8 cellular contexts compared by ENCODE assay signal in genomic region chr17:31581022-31581483, GRCh38.
DNase-seq lines count a peak whose midpoint lies in the region; ATAC-seq, FAIRE-seq and TF ChIP-seq lines count a peak whose summit lies in the region.

No MANE protein-coding gene starts in this region.

- FAIRE-seq in pancreas (lab: Jason Lieb, UNC) = no peak

- in situ Hi-C loops in Caki2 (cut with HindIII; ENCODE audit: low pct_unique_long_range_greater_than_20kb, low sequenced_read_pairs) = no loop called here

- 33 to 34% methylated on average over 13 of the region's 13 CpGs for WGBS in pancreas, 2 donors

- H3K4me3 ChIP-seq in fibroblast of mammary gland (ENCODE audit: control insufficient read depth, low read depth, low read length) = no peak overlapping the region
- no peak overlapping the region for H3K4me3 ChIP-seq in pancreas

- TF ChIP-seq CTCF in fibroblast of mammary gland (conservative IDR thresholded peaks at IDR 0.05; ENCODE audit: control insufficient read depth, insufficient read depth, low read depth, low read length) (no peak), pancreas (IDR thresholded peaks at IDR 0.05) (no peak)

- no peaks in the 10 kb centered on the region for H3K9me3 ChIP-seq in pancreas

- ATAC-seq in pancreas (peak; percentile 74 to 90 (median 88)), GM18907 (IDR thresholded peaks at IDR 0.05; ENCODE audit: unreplicated experiment) (no peak), HG03175 (IDR thresholded peaks at IDR 0.05; ENCODE audit: unreplicated experiment) (no peak)

- H3K27ac ChIP-seq in pancreas = peak overlapping the region; percentile 41 to 89 (median 74)

- no peaks in the 10 kb centered on the region for H3K36me3 ChIP-seq in pancreas

- H3K27me3 ChIP-seq in pancreas = no peaks in the 10 kb centered on the region

- DNase-seq in Caki2 (ENCODE audit: low read depth) = peak; percentile 48
- DNase-seq in SHP77 (lab: John Stamatoyannopoulos, UW) = peak; percentile 65 to 79
- peak; percentile 71 for DNase-seq in fibroblast of mammary gland (ENCODE audit: low read depth)
- peak; percentile 63 to 85 (median 74) for DNase-seq in pancreas
- no peak for DNase-seq in SKM-1 treated with dmso at 0.1 percent for 144 hours (lab: John Stamatoyannopoulos, UW; ENCODE audit: unreplicated experiment)
- DNase-seq in activated CD4-positive, CD25-positive, alpha-beta regulatory T cell (lab: John Stamatoyannopoulos, UW) = no peak

- intact Hi-C loops in pancreas (cut with DNase I) = no loop called here

- peaks cover 6 to 9% (median 7%) of the 10 kb centered on the region in 3 donors for H3K4me1 ChIP-seq in pancreas

Comparison
In these comparisons a context has a peak if more than half of its experiments do, and no peak if none do; other contexts are left out.
1. DNase-seq: peak in Caki2 (single experiment), SHP77 (2 of 2), fibroblast of mammary gland (single experiment) and pancreas (6 of 6); none in SKM-1 treated with dmso at 0.1 percent for 144 hours (single experiment) and activated CD4-positive, CD25-positive, alpha-beta regulatory T cell (0 of 4).
2. ATAC-seq: peak in pancreas (4 of 4); none in GM18907 (single experiment) and HG03175 (single experiment).